Comparison of ENCODE assay signal across 10 cellular contexts in genomic region chr1:16153110-16153998, GRCh38. TPM values are rescaled to one million over a fixed set of nuclear protein-coding genes. Genes with fewer than 3 reads are reported as not detected.
DNase-seq lines count a peak whose midpoint lies in the region; TF ChIP-seq lines count a peak whose summit lies in the region.
"Had no signal": no experiment of that assay in that cellular context is flagged by ENCODE, and none has a peak within 500 bp of the region (broad histone marks: within the 10 kb centered on the region; RNA-seq: fewer than 3 reads in every experiment).

No MANE protein-coding gene starts in this region.

- no peak overlapping the region for H2AFZ ChIP-seq in parathyroid adenoma

- no peaks in the 10 kb centered on the region for H3K36me3 ChIP-seq in BLaER1
- peaks cover 9% of the 10 kb centered on the region; the same call in 1 of the 2 replicates for H3K36me3 ChIP-seq in SK-N-MC (ENCODE audit: insufficient read depth, low read length)
- H3K36me3 ChIP-seq in parathyroid adenoma (ENCODE audit: control insufficient read depth, insufficient read depth, low read length) = no peaks in the 10 kb centered on the region

- H3K9ac ChIP-seq in BLaER1 (no peak overlapping the region), SK-N-MC (ENCODE audit: insufficient read length) (no peak overlapping the region), parathyroid adenoma (no peak overlapping the region)

- H4K20me1 ChIP-seq in BLaER1 = peaks cover 55% of the 10 kb centered on the region

- no peak for TF ChIP-seq CTCF in fibroblast of villous mesenchyme (IDR thresholded peaks at IDR 0.05; ENCODE audit: insufficient read depth, low read depth, low read length)
- TF ChIP-seq CTCF in parathyroid adenoma (IDR thresholded peaks at IDR 0.05) = no peak

- H3K27me3 ChIP-seq in BLaER1 (peaks cover 54% of the 10 kb centered on the region), parathyroid adenoma (ENCODE audit: control insufficient read depth, insufficient read depth, low read length) (no peaks in the 10 kb centered on the region)

- no peaks in the 10 kb centered on the region for H3K79me2 ChIP-seq in parathyroid adenoma

- no peak for DNase-seq in SK-N-MC (ENCODE audit: low read depth, low spot score)
- peak; percentile 45 for DNase-seq in fibroblast of villous mesenchyme (ENCODE audit: low read depth)
- DNase-seq in SIG-M5 (lab: John Stamatoyannopoulos, UW) = no peak
- DNase-seq in NCI-H1092 treated with DMSO at 0.1 percent for 48 hours (lab: John Stamatoyannopoulos, UW) = no peak
- no peak for DNase-seq in DMS153 (lab: John Stamatoyannopoulos, UW)
- DNase-seq in dedifferentiated amniotic fluid mesenchymal stem cell (ENCODE audit: extremely low spot score) = no peak
- DNase-seq: NCI-H2029 treated with DMSO at 0.1 percent for 48 hours had no signal

- peak overlapping the region; percentile 78 for H3K4me2 ChIP-seq in BLaER1
- peak overlapping the region; percentile 9 for H3K4me2 ChIP-seq in parathyroid adenoma (ENCODE audit: low read length)

- no peak overlapping the region for H3K27ac ChIP-seq in BLaER1
- no peak overlapping the region for H3K27ac ChIP-seq in SK-N-MC
- H3K27ac ChIP-seq in parathyroid adenoma = peak overlapping the region; percentile 29

- H3K4me1 ChIP-seq in BLaER1 = peaks cover 90% of the 10 kb centered on the region
- H3K4me1 ChIP-seq in parathyroid adenoma = no peaks in the 10 kb centered on the region

- H3K4me3 ChIP-seq in BLaER1 (peak overlapping the region; percentile 63), SK-N-MC (peak overlapping the region; percentile 95), fibroblast of villous mesenchyme (ENCODE audit: low read depth, low read length) (peak overlapping the region; percentile 87), parathyroid adenoma (ENCODE audit: low read depth, low read length) (no peak overlapping the region)

- H3K9me3 ChIP-seq in BLaER1 (no peaks in the 10 kb centered on the region), SK-N-MC (ENCODE audit: low read depth, low read length) (no peaks in the 10 kb centered on the region), parathyroid adenoma (ENCODE audit: control insufficient read depth, low read length) (no peaks in the 10 kb centered on the region)

RNA-seq across cellular contexts. Expression of gene EPHA2, which starts 2.5 kb away (rescaled TPM):
- total RNA-seq in fibroblast of villous mesenchyme = 47.0 and 104 TPM in 2 replicates
- total RNA-seq: T-helper 2 cell treated with Interferon-gamma antibody and Interleukin-4, amounts not matched to agents 100 ng/mL and 5 ng/mL, for 36 hours had no signal

RNA-seq across cellular contexts. Expression of gene ARHGEF19, which starts 59.1 kb away (rescaled TPM):
- 9.9 and 11.6 TPM in 2 replicates for total RNA-seq in fibroblast of villous mesenchyme
